In genomic region chr10:95426482-95426881, GRCh38 we compare ENCODE assay signal across 14 cellular contexts.
"Had no signal": no experiment of that assay in that cellular context is flagged by ENCODE, and none has a peak within 500 bp of the region (broad histone marks: within the 10 kb centered on the region; RNA-seq: fewer than 3 reads in every experiment).

No MANE protein-coding gene starts in this region.

- H3K27me3 ChIP-seq: foreskin keratinocyte, spleen, testis had no signal

- H3K27ac ChIP-seq: foreskin keratinocyte, prostate gland, spleen, testis had no signal

- H3K4me3 Mint-ChIP-seq: activated CD8-positive, alpha-beta T cell treated with anti-CD3 and anti-CD28 coated beads, Interleukin-2, amount 10 ng/mL, durations not matched to agents 7 days and 5 days; activated naive CD8-positive, alpha-beta T cell treated with anti-CD3 and anti-CD28 coated beads for 36 hours; activated T-helper 1 cell treated with anti-CD3 and anti-CD28 coated beads, Interleukin-12 subunit alpha, Interleukin-12 subunit beta, Interleukin-2, Interleukin-4 antibody, amounts not matched to agents 30 ng/mL and 10 ng/mL and 1 ng/mL, durations not matched to agents 14 hours and 24 hours and 36 hours; naive thymus-derived CD4-positive, alpha-beta T cell; stimulated activated naive CD8-positive, alpha-beta T cell treated with anti-CD3 and anti-CD28 coated beads, Interleukin-15, Interleukin-2, amounts not matched to agents 100 ng/mL and 50 ng/mL, for 24 hours; T-helper 17 cell had no signal

- H3K4me1 ChIP-seq: prostate gland, testis had no signal

- H3K36me3 ChIP-seq: prostate gland, spleen had no signal

- H3K4me3 ChIP-seq: prostate gland, spleen, testis had no signal

- ATAC-seq: activated CD8-positive, alpha-beta T cell treated with anti-CD3 and anti-CD28 coated beads, Interleukin-2, amount 10 ng/mL, durations not matched to agents 7 days and 5 days; foreskin keratinocyte; left colon; naive thymus-derived CD4-positive, alpha-beta T cell; sciatic nerve; T-helper 17 cell had no signal

- H3K27ac Mint-ChIP-seq: activated CD8-positive, alpha-beta T cell treated with anti-CD3 and anti-CD28 coated beads, Interleukin-2, amount 10 ng/mL, durations not matched to agents 7 days and 5 days; activated naive CD8-positive, alpha-beta T cell treated with anti-CD3 and anti-CD28 coated beads for 36 hours; activated T-helper 1 cell treated with anti-CD3 and anti-CD28 coated beads, Interleukin-12 subunit alpha, Interleukin-12 subunit beta, Interleukin-2, Interleukin-4 antibody, amounts not matched to agents 30 ng/mL and 10 ng/mL and 1 ng/mL, durations not matched to agents 14 hours and 24 hours and 36 hours; naive thymus-derived CD4-positive, alpha-beta T cell; stimulated activated naive CD8-positive, alpha-beta T cell treated with anti-CD3 and anti-CD28 coated beads, Interleukin-15, Interleukin-2, amounts not matched to agents 100 ng/mL and 50 ng/mL, for 24 hours; T-helper 17 cell had no signal

- H3K9me3 Mint-ChIP-seq: activated naive CD8-positive, alpha-beta T cell treated with anti-CD3 and anti-CD28 coated beads for 36 hours; activated T-helper 1 cell treated with anti-CD3 and anti-CD28 coated beads, Interleukin-12 subunit alpha, Interleukin-12 subunit beta, Interleukin-2, Interleukin-4 antibody, amounts not matched to agents 30 ng/mL and 10 ng/mL and 1 ng/mL, durations not matched to agents 14 hours and 24 hours and 36 hours; naive thymus-derived CD4-positive, alpha-beta T cell; stimulated activated naive CD8-positive, alpha-beta T cell treated with anti-CD3 and anti-CD28 coated beads, Interleukin-15, Interleukin-2, amounts not matched to agents 100 ng/mL and 50 ng/mL, for 24 hours had no signal

- H3K36me3 Mint-ChIP-seq: activated naive CD8-positive, alpha-beta T cell treated with anti-CD3 and anti-CD28 coated beads for 36 hours; naive thymus-derived CD4-positive, alpha-beta T cell had no signal

- H3K27me3 Mint-ChIP-seq: stimulated activated naive CD8-positive, alpha-beta T cell treated with anti-CD3 and anti-CD28 coated beads, Interleukin-15, Interleukin-2, amounts not matched to agents 100 ng/mL and 50 ng/mL, for 24 hours had no signal

- DNase-seq: activated CD4-positive, alpha-beta T cell treated with anti-CD3 and anti-CD28 coated beads for 48 hours; activated CD8-positive, alpha-beta T cell treated with anti-CD3 and anti-CD28 coated beads, Interleukin-2, amount 10 ng/mL, durations not matched to agents 7 days and 5 days; activated naive CD8-positive, alpha-beta T cell treated with anti-CD3 and anti-CD28 coated beads for 36 hours; amygdala; foreskin keratinocyte; left colon; naive thymus-derived CD4-positive, alpha-beta T cell; spleen; T-helper 17 cell; testis had no signal

- H3K4me1 Mint-ChIP-seq: activated naive CD8-positive, alpha-beta T cell treated with anti-CD3 and anti-CD28 coated beads for 36 hours had no signal
